11 cellular contexts compared by ENCODE assay signal in the genomic region with DNA sequence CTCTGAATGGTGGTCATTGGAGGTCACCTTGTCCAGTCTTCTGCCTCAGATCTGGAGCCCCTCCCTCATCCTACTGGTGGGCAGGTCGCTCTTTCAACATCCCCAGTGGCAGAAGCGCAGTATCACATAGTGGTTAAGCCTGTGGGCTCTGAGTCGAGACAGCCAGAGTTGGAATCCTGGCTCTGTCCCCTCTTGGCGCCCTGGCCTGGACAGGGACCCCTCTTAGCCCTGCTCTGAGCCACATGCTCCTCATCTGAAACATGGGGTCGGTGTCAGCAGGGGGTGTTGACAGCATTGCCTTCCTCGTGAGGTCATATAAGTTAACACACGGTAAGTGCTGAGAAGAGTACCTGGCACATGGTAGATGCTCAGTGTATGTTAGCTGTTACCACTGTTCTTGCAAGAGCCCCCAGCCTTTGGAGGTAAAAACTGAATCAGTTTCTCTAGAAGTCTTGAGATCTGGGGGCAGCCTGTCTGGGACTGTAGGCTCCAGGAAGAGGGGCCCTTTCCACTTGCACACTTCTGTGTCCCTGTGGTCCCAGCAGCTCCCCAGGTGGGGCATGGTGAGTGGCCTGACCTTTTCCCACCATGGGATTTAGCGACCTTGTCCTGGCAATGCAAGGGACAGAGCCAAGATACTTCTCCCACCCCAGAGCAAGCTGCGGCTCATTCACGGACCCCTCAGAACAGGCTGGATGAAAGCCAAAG. TPM values are rescaled to one million over a fixed set of nuclear protein-coding genes. Genes with fewer than 3 reads are reported as not detected.
A peak's percentile ranks its signal among the peaks of the same experiment; 100 is the strongest.
DNase-seq lines count a peak whose midpoint lies in the region; ATAC-seq and TF ChIP-seq lines count a peak whose summit lies in the region.
"Had no signal": no experiment of that assay in that cellular context is flagged by ENCODE, and none has a peak within 500 bp of the region (broad histone marks: within the 10 kb centered on the region; RNA-seq: fewer than 3 reads in every experiment).

No MANE protein-coding gene starts in this region.

- H3K27ac ChIP-seq in IMR-90 (ENCODE audit: insufficient read depth, low read length) (no peak overlapping the region), foreskin keratinocyte (peak overlapping the region; percentile 99), spleen (peak overlapping the region; percentile 76 to 98 (median 94))

- TF ChIP-seq CTCF in IMR-90 (conservative IDR thresholded peaks at IDR 0.05; ENCODE audit: low read depth, low read length) (no peak), foreskin keratinocyte (conservative IDR thresholded peaks at IDR 0.05) (no peak), spleen (IDR thresholded peaks at IDR 0.05 in 8 of 11, conservative IDR thresholded peaks at IDR 0.05 in 3 of 11) (no peak)

- H3K4me3 Mint-ChIP-seq in activated CD4-positive, alpha-beta memory T cell treated with anti-CD3 and anti-CD28 coated beads, Interleukin-2, amount 10 ng/mL, durations not matched to agents 7 days and 5 days, result no peak overlapping the region
- H3K4me3 Mint-ChIP-seq: nephron progenitor cell had no signal

- DNase-seq in IMR-90 (no peak), foreskin keratinocyte (no peak), spleen (no peak), kidney tubule cell (ENCODE audit: low spot score) (no peak), RKO (ENCODE audit: low spot score) (no peak), NCI-H187 treated with DMSO at 0.1 percent for 48 hours (lab: John Stamatoyannopoulos, UW) (no peak)
- DNase-seq in activated CD4-positive, alpha-beta memory T cell treated with anti-CD3 and anti-CD28 coated beads, Interleukin-2, amount 10 ng/mL, durations not matched to agents 7 days and 5 days, result no peak
- no peak for DNase-seq in activated CD4-positive, CD25-positive, alpha-beta regulatory T cell treated with anti-CD3 and anti-CD28 coated beads, Interleukin-2, amount 50 U/mL, for 72 hours
- DNase-seq: NCI-H774, nephron progenitor cell had no signal

- H3K23ac ChIP-seq in IMR-90 (ENCODE audit: low read depth, low read length), result no peak overlapping the region

- intact Hi-C loops in IMR-90 (cut with micrococcal nuclease), result no loop called here
- intact Hi-C loops in spleen (cut with DNase I; ENCODE audit: low total_unique reads), result no loop called here

- H2BK120ac ChIP-seq in IMR-90 (ENCODE audit: low read depth, low read length), result peak overlapping the region; percentile 79

- peaks cover 76% of the 10 kb centered on the region for H3K36me3 Mint-ChIP-seq in activated CD4-positive, alpha-beta memory T cell treated with anti-CD3 and anti-CD28 coated beads, Interleukin-2, amount 10 ng/mL, durations not matched to agents 7 days and 5 days (ENCODE audit: low read depth)

- CTCF ChIA-PET in IMR-90 (lab: Yijun Ruan, JAX), result interaction anchor here (0.5 kb wide), 1 partner anchor 12 kb away, joined by 3 read pairs; no protein-coding TSS in a partner anchor
- CTCF ChIA-PET in activated CD4-positive, alpha-beta memory T cell treated with anti-CD3 and anti-CD28 coated beads, Interleukin-2, amount 10 ng/mL, durations not matched to agents 7 days and 5 days (lab: Charles Lee), result no interaction called here

- H3K9me3 ChIP-seq in IMR-90 (ENCODE audit: control insufficient read depth, insufficient read depth, low read length), result no peaks in the 10 kb centered on the region
- no peaks in the 10 kb centered on the region for H3K9me3 ChIP-seq in spleen
- H3K9me3 ChIP-seq: heart right ventricle had no signal

- no TSS peak for BruUV-seq in IMR-90 (replicated peaks; lab: Mats Ljungman, UMichigan)

- H3K27me3 Mint-ChIP-seq in activated CD4-positive, alpha-beta memory T cell treated with anti-CD3 and anti-CD28 coated beads, Interleukin-2, amount 10 ng/mL, durations not matched to agents 7 days and 5 days, result no peaks in the 10 kb centered on the region

- WGBS in IMR-90 (ENCODE audit: extremely low coverage in 2 of 2, insufficient read length in 1 of 2), 2 experiments, result 60% methylated on average over 1 of the region's 10 CpGs; no CpG with 5 or more reads in 1 of the 2 experiments
- WGBS in spleen, 5 donors, result 74 to 89% (median 79%) methylated on average over 6 to 10 of the region's 10 CpGs

- H2AK5ac ChIP-seq in IMR-90 (ENCODE audit: low read depth, low read length), result peak overlapping the region; percentile 66

- TF ChIP-seq RAD21 in IMR-90 (IDR thresholded peaks at IDR 0.05; ENCODE audit: low read length), result no peak

- in situ Hi-C loops in IMR-90 (cut with MboI; ENCODE audit: low sequenced_read_pairs), result no loop called here

- no peaks in the 10 kb centered on the region for H3K9me3 Mint-ChIP-seq in activated CD4-positive, alpha-beta memory T cell treated with anti-CD3 and anti-CD28 coated beads, Interleukin-2, amount 10 ng/mL, durations not matched to agents 7 days and 5 days
- H3K9me3 Mint-ChIP-seq: nephron progenitor cell had no signal

- peaks cover 60% of the 10 kb centered on the region for H3K36me3 ChIP-seq in IMR-90 (ENCODE audit: control insufficient read depth, insufficient read depth, low read length)
- peaks cover 3 to 93% (median 57%) of the 10 kb centered on the region in 6 donors for H3K36me3 ChIP-seq in spleen

- H2BK5ac ChIP-seq in IMR-90 (ENCODE audit: low read depth, low read length, poor library complexity, severe bottlenecking), result peak overlapping the region; percentile 75

- H3K4me3 ChIP-seq in IMR-90 (ENCODE audit: insufficient read depth, low read depth, low read length) (no peak overlapping the region), spleen (peak overlapping the region in 2 of 8 donors; percentile 85 to 88)

- no peak overlapping the region for H3K9ac ChIP-seq in IMR-90 (ENCODE audit: low read depth, low read length)

- 0 out of 2 replicates have a peak overlapping the region, but pooled peaks have one; percentile 60 for H3K14ac ChIP-seq in IMR-90 (replicated peaks; ENCODE audit: low read depth, low read length)

- peaks cover 50% of the 10 kb centered on the region for H3K4me1 Mint-ChIP-seq in activated CD4-positive, alpha-beta memory T cell treated with anti-CD3 and anti-CD28 coated beads, Interleukin-2, amount 10 ng/mL, durations not matched to agents 7 days and 5 days

- H3K56ac ChIP-seq in IMR-90 (ENCODE audit: extremely low read depth, insufficient read depth, low read length), result no peak overlapping the region

- no peak overlapping the region; the same call in 1 of the 2 replicates for H2BK20ac ChIP-seq in IMR-90 (ENCODE audit: low read depth, low read length)

- no peak overlapping the region for H2AFZ ChIP-seq in IMR-90 (replicated peaks; ENCODE audit: low read length, poor library complexity)

- H3K4me1 ChIP-seq in IMR-90 (ENCODE audit: control insufficient read depth, insufficient read depth, low read length), result peaks cover 44% of the 10 kb centered on the region
- no peaks in the 10 kb centered on the region for H3K4me1 ChIP-seq in foreskin keratinocyte
- H3K4me1 ChIP-seq in spleen, result peaks cover 63 to 100% (median 90%) of the 10 kb centered on the region in 6 donors

- H3K9me1 ChIP-seq in IMR-90 (ENCODE audit: insufficient read depth, low read length), result peaks cover 10% of the 10 kb centered on the region; the same call in 1 of the 2 replicates

- no peaks in the 10 kb centered on the region for H3K27me3 ChIP-seq in IMR-90 (ENCODE audit: control insufficient read depth, insufficient read depth, low read length)
- H3K27me3 ChIP-seq in foreskin keratinocyte, result no peaks in the 10 kb centered on the region
- H3K27me3 ChIP-seq in spleen (replicated peaks in 1 of 7), result no peaks in the 10 kb centered on the region
- H3K27me3 ChIP-seq: heart right ventricle had no signal

- peak overlapping the region; percentile 65 for H3K4ac ChIP-seq in IMR-90 (ENCODE audit: low read depth, low read length)

- H3K4me2 ChIP-seq in IMR-90 (ENCODE audit: low read depth, low read length), result no peak overlapping the region

- 0 out of 3 replicates have a peak overlapping the region, but pooled peaks have one; percentile 66 for H2BK15ac ChIP-seq in IMR-90 (ENCODE audit: low read depth, low read length)

- dilution Hi-C loops in IMR-90 (cut with HindIII; ENCODE audit: low sequenced_read_pairs, unreplicated experiment), result no loop called here

- H4K8ac ChIP-seq in IMR-90 (ENCODE audit: low read depth in 2 of 2, low read length in 2 of 2), result peak overlapping the region; percentile 38 to 49; a peak in 3 of 4 replicates

- ATAC-seq in IMR-90 (ENCODE audit: low read depth) (no peak), foreskin keratinocyte (no peak)

- H4K20me1 ChIP-seq in IMR-90 (ENCODE audit: insufficient read depth, low read length), result peaks cover 20% of the 10 kb centered on the region

- H3K18ac ChIP-seq in IMR-90 (ENCODE audit: low read depth, low read length), result no peak overlapping the region

- H4K91ac ChIP-seq in IMR-90 (ENCODE audit: insufficient read depth, low read depth, low read length), result peak overlapping the region; percentile 50

- POLR2A ChIA-PET in IMR-90 (lab: Charles Lee; ENCODE audit: unreplicated experiment), result no interaction called here
- POLR2A ChIA-PET in activated CD4-positive, alpha-beta memory T cell treated with anti-CD3 and anti-CD28 coated beads, Interleukin-2, amount 10 ng/mL, durations not matched to agents 7 days and 5 days (lab: Charles Lee), result no interaction called here

- peak overlapping the region; percentile 62 for H2AK9ac ChIP-seq in IMR-90 (replicated peaks; ENCODE audit: low read depth, low read length, poor library complexity)

- no peak overlapping the region for H4K5ac ChIP-seq in IMR-90 (ENCODE audit: low read depth, low read length)

- peaks cover 24 to 59% of the 10 kb centered on the region in 2 experiments; a peak in 3 of 4 replicates for H3K79me1 ChIP-seq in IMR-90 (ENCODE audit: low read depth in 1 of 2, low read length in 2 of 2)

- peak overlapping the region; percentile 99 for H3K27ac Mint-ChIP-seq in activated CD4-positive, alpha-beta memory T cell treated with anti-CD3 and anti-CD28 coated beads, Interleukin-2, amount 10 ng/mL, durations not matched to agents 7 days and 5 days
- H3K27ac Mint-ChIP-seq: nephron progenitor cell had no signal

- TF ChIP-seq POLR2A in IMR-90 (IDR thresholded peaks at IDR 0.05; ENCODE audit: low read depth, low read length), result no peak
- no peak for TF ChIP-seq POLR2A in spleen (IDR thresholded peaks at IDR 0.05)

RNA-seq across cellular contexts. Expression of gene ZC3H12A, which starts 6.4 kb away (rescaled TPM):
- total RNA-seq in IMR-90 (2012; rRNA removed) (3.1 and 3.8 TPM in 2 replicates), foreskin keratinocyte (24.5 and 32.4 TPM in 2 replicates), spleen (10 to 100 TPM; 18.0 to 33.1 (median 21.3) TPM)
- polyA plus RNA-seq in IMR-90 (2012; rRNA removed) (14.2 and 15.2 TPM in 2 replicates), foreskin keratinocyte (19.9 and 23.0 TPM in 2 replicates), spleen (10 to 100 TPM in 2 of 3 donors, 1 to 10 TPM in 1; 9.7 to 12.8 (median 11.3) TPM)
- polyA plus RNA-seq in IMR-90 (2012; cell fraction: cytosol; rRNA removed), result 9.8 and 20.0 TPM in 2 replicates
- polyA plus RNA-seq in IMR-90 (2012; cell fraction: nucleus; rRNA removed; ENCODE audit: low replicate concordance), result 51.5 and 67.1 TPM in 2 replicates
- 10 to 100 TPM; 29.9 to 31.1 TPM for total RNA-seq in activated CD4-positive, alpha-beta memory T cell treated with anti-CD3 and anti-CD28 coated beads, Interleukin-2, amount 10 ng/mL, durations not matched to agents 7 days and 5 days

RNA-seq across cellular contexts. Expression of gene MEAF6, which starts 33.8 kb away (rescaled TPM):
- 36.2 and 44.4 TPM in 2 replicates for total RNA-seq in IMR-90 (2012; rRNA removed)
- polyA plus RNA-seq in IMR-90 (2012; rRNA removed), result 36.4 and 40.7 TPM in 2 replicates
- polyA plus RNA-seq in IMR-90 (2012; cell fraction: cytosol; rRNA removed), result 21.0 and 27.4 TPM in 2 replicates
- 12.4 and 51.2 TPM in 2 replicates for polyA plus RNA-seq in IMR-90 (2012; cell fraction: nucleus; rRNA removed; ENCODE audit: low replicate concordance)
- 10 to 100 TPM; 63.7 to 64.2 TPM for total RNA-seq in activated CD4-positive, alpha-beta memory T cell treated with anti-CD3 and anti-CD28 coated beads, Interleukin-2, amount 10 ng/mL, durations not matched to agents 7 days and 5 days
- total RNA-seq in foreskin keratinocyte, result 43.8 and 48.6 TPM in 2 replicates
- 36.7 and 41.3 TPM in 2 replicates for polyA plus RNA-seq in foreskin keratinocyte
- 10 to 100 TPM; 39.5 to 69.0 (median 51.1) TPM for total RNA-seq in spleen
- polyA plus RNA-seq in spleen, result 10 to 100 TPM; 56.5 to 59.8 (median 57.7) TPM
